19 cellular contexts compared by ENCODE assay signal in genomic region chr6:113684382-113684901, GRCh38.
A peak's percentile ranks its signal among the peaks of the same experiment; 100 is the strongest.
DNase-seq lines count a peak whose midpoint lies in the region; ATAC-seq, FAIRE-seq and TF ChIP-seq lines count a peak whose summit lies in the region.
"Had no signal": no experiment of that assay in that cellular context is flagged by ENCODE, and none has a peak within 500 bp of the region (broad histone marks: within the 10 kb centered on the region; RNA-seq: fewer than 3 reads in every experiment).

No MANE protein-coding gene starts in this region.

- no peak overlapping the region for H3K4me3 Mint-ChIP-seq in Caco-2 (ENCODE audit: unreplicated experiment)
- H3K4me3 Mint-ChIP-seq: brain, type B pancreatic cell had no signal

- 22% methylated on average over 2 of the region's 2 CpGs for WGBS in mesenchymal stem cell

- H3K23ac ChIP-seq in mesenchymal stem cell (ENCODE audit: low read length in 2 of 2) = no peak overlapping the region

- FAIRE-seq in GM12891 (lab: Jason Lieb, UNC) (peak; percentile 83), bronchial epithelial cell (lab: Jason Lieb, UNC) (no peak)

- POLR2A ChIA-PET in A673 (lab: Charles Lee; ENCODE audit: low non-redundant PET) = no interaction called here
- POLR2A ChIA-PET in Caco-2 (lab: Charles Lee) = no interaction called here

- no peaks in the 10 kb centered on the region for H3K36me3 Mint-ChIP-seq in Caco-2 (ENCODE audit: insufficient read depth, unreplicated experiment)
- H3K36me3 Mint-ChIP-seq: brain, type B pancreatic cell had no signal

- TF ChIP-seq POLR2A in GM12891 (IDR thresholded peaks at IDR 0.05; ENCODE audit: low read depth, low read length) = peak; percentile 74; the same call in 1 of the 2 replicates

- H3K18ac ChIP-seq in mesenchymal stem cell (ENCODE audit: low read depth in 1 of 2, low read length in 2 of 2) = no peak overlapping the region

- no peak overlapping the region for H3K27ac Mint-ChIP-seq in Caco-2 (ENCODE audit: unreplicated experiment)
- H3K27ac Mint-ChIP-seq: brain, type B pancreatic cell had no signal

- CTCF ChIA-PET in A673 (lab: Charles Lee) (no interaction called here), Caco-2 (lab: Charles Lee) (interaction anchor here (1.1 to 1.2 kb wide), 2 partner anchors 15 to 175 kb away, joined by 3 read pairs; no protein-coding TSS in a partner anchor)

- DNase-seq in GM12891 (ENCODE audit: insufficient read length, low spot score) (no peak), OCI-M1 (lab: John Stamatoyannopoulos, UW) (peak; percentile 12), bronchial epithelial cell (ENCODE audit: low read depth) (peak; percentile 96), mesenchymal stem cell (peak; percentile 36), A673 (ENCODE audit: low spot score) (no peak), Caco-2 (no peak), ACHN (no peak)
- DNase-seq: DMS79; KBM-7; NCI-H146; NCI-H446; stimulated activated CD4-positive, alpha-beta T cell treated with anti-CD3 and anti-CD28 coated beads, Interleukin-4, amount 100 ng/mL, for 24 hours; T-helper 1 cell had no signal

- H3K36me3 ChIP-seq in bronchial epithelial cell (ENCODE audit: control insufficient read depth, insufficient read depth, low read length) (no peaks in the 10 kb centered on the region), mesenchymal stem cell (ENCODE audit: control insufficient read depth in 1 of 2, insufficient read depth in 2 of 2, low read depth in 1 of 2, low read length in 2 of 2) (no peaks in the 10 kb centered on the region), A673 (ENCODE audit: insufficient read depth, low read length, poor library complexity, severe bottlenecking) (no peaks in the 10 kb centered on the region), Caco-2 (ENCODE audit: control insufficient read depth, insufficient read depth, low read length) (no peaks in the 10 kb centered on the region)
- H3K36me3 ChIP-seq: neutrophil had no signal

- H3K79me1 ChIP-seq in mesenchymal stem cell (replicated peaks; ENCODE audit: low read length, poor library complexity, severe bottlenecking) = no peaks in the 10 kb centered on the region

- no peak overlapping the region for H2AFZ ChIP-seq in mesenchymal stem cell (ENCODE audit: low read depth, low read length)

- H3K9me3 ChIP-seq in mesenchymal stem cell (ENCODE audit: control insufficient read depth, low read length) (no peaks in the 10 kb centered on the region), A673 (ENCODE audit: low read depth, low read length, poor library complexity, severe bottlenecking) (no peaks in the 10 kb centered on the region), Caco-2 (no peaks in the 10 kb centered on the region)
- H3K9me3 ChIP-seq: neutrophil had no signal

- BruUV-seq in A673 (replicated peaks; lab: Mats Ljungman, UMichigan) (no TSS peak), Caco-2 (replicated peaks; lab: Mats Ljungman, UMichigan) (no TSS peak)

- no peak for ATAC-seq in GM19328 (IDR thresholded peaks at IDR 0.05; ENCODE audit: unreplicated experiment)
- ATAC-seq: activated CD4-positive, CD25-positive, alpha-beta regulatory T cell treated with anti-CD3 and anti-CD28 coated beads, Interleukin-2, amount 50 U/mL, for 24 hours; sciatic nerve had no signal

- no peak overlapping the region for H3K14ac ChIP-seq in mesenchymal stem cell (ENCODE audit: low read length in 2 of 2)

- H2BK12ac ChIP-seq in mesenchymal stem cell (ENCODE audit: low read length in 2 of 2) = no peak overlapping the region

- no peaks in the 10 kb centered on the region for H3K27me3 ChIP-seq in bronchial epithelial cell (ENCODE audit: control insufficient read depth, insufficient read depth, low read length)
- no peaks in the 10 kb centered on the region for H3K27me3 ChIP-seq in mesenchymal stem cell (ENCODE audit: control insufficient read depth in 1 of 2, insufficient read depth in 1 of 2, low read length in 2 of 2)
- no peaks in the 10 kb centered on the region for H3K27me3 ChIP-seq in A673 (replicated peaks; ENCODE audit: insufficient read depth, low read depth, low read length, poor library complexity)
- H3K27me3 ChIP-seq in Caco-2 (replicated peaks; ENCODE audit: control insufficient read depth, insufficient read depth, low read length) = no peaks in the 10 kb centered on the region
- H3K27me3 ChIP-seq: neutrophil had no signal

- no peak overlapping the region for H2BK15ac ChIP-seq in mesenchymal stem cell (ENCODE audit: low read depth, poor library complexity, severe bottlenecking)

- H3K4me3 ChIP-seq in bronchial epithelial cell (ENCODE audit: low read depth, low read length) (no peak overlapping the region), mesenchymal stem cell (ENCODE audit: insufficient read depth in 1 of 2, low read depth in 1 of 2, low read length in 2 of 2) (no peak overlapping the region), A673 (ENCODE audit: low read depth, low read length, poor library complexity, severe bottlenecking) (no peak overlapping the region), Caco-2 (ENCODE audit: low read depth, low read length) (no peak overlapping the region)

- no peaks in the 10 kb centered on the region for H3K4me1 ChIP-seq in mesenchymal stem cell (ENCODE audit: control insufficient read depth, insufficient read depth, low read depth, low read length)
- no peaks in the 10 kb centered on the region for H3K4me1 ChIP-seq in A673 (ENCODE audit: insufficient read depth, low read length, poor library complexity, severe bottlenecking)
- H3K4me1 ChIP-seq in Caco-2 = peaks cover 18% of the 10 kb centered on the region

- H3K27me3 Mint-ChIP-seq in Caco-2 (ENCODE audit: insufficient read depth, unreplicated experiment) = no peaks in the 10 kb centered on the region
- H3K27me3 Mint-ChIP-seq: brain, type B pancreatic cell had no signal

- no peak overlapping the region for H3K27ac ChIP-seq in mesenchymal stem cell (ENCODE audit: low read length, poor library complexity, severe bottlenecking)
- no peak overlapping the region for H3K27ac ChIP-seq in A673 (ENCODE audit: low read depth, low read length, poor library complexity, severe bottlenecking)
- H3K27ac ChIP-seq: neutrophil had no signal

- intact Hi-C loops in A673 (cut with micrococcal nuclease; ENCODE audit: unreplicated experiment) = no loop called here
- intact Hi-C loops in Caco-2 (cut with micrococcal nuclease; ENCODE audit: unreplicated experiment) = no loop called here

- H4K8ac ChIP-seq in mesenchymal stem cell (ENCODE audit: low read length) = no peak overlapping the region

- H2BK5ac ChIP-seq in mesenchymal stem cell (ENCODE audit: low read depth, low read length, poor library complexity, severe bottlenecking) = no peak overlapping the region

- H3K4me2 ChIP-seq in mesenchymal stem cell (ENCODE audit: low read length, poor library complexity, severe bottlenecking) = no peak overlapping the region

- no peak overlapping the region for H2BK120ac ChIP-seq in mesenchymal stem cell (ENCODE audit: low read depth, low read length)

- H3K4ac ChIP-seq in mesenchymal stem cell (ENCODE audit: low read depth in 1 of 2, low read length in 2 of 2) = no peak overlapping the region

- H4K91ac ChIP-seq in mesenchymal stem cell (ENCODE audit: low read length) = no peak overlapping the region

- in situ Hi-C loops in ACHN (cut with HindIII; ENCODE audit: low pct_ligation_motif_present, low pct_unique_long_range_greater_than_20kb, low sequenced_read_pairs) = no loop called here

- no peak overlapping the region for H2AK5ac ChIP-seq in mesenchymal stem cell (ENCODE audit: low read length, severe bottlenecking)

- H3K9ac ChIP-seq in mesenchymal stem cell (ENCODE audit: low read length) = no peak overlapping the region

- no peaks in the 10 kb centered on the region for H3K9me3 Mint-ChIP-seq in Caco-2 (ENCODE audit: unreplicated experiment)
- H3K9me3 Mint-ChIP-seq: brain, type B pancreatic cell had no signal

- TF ChIP-seq CTCF in bronchial epithelial cell (IDR thresholded peaks at IDR 0.05; ENCODE audit: insufficient read depth, low read length, severe bottlenecking) = no peak
- no peak for TF ChIP-seq CTCF in A673 (conservative IDR thresholded peaks at IDR 0.05; ENCODE audit: low read depth, low read length)
- no peak for TF ChIP-seq CTCF in Caco-2 (IDR thresholded peaks at IDR 0.05; ENCODE audit: insufficient read depth in 1 of 2, low read depth in 1 of 2, low read length in 1 of 2, severe bottlenecking in 1 of 2, unreplicated experiment in 1 of 2)

- H3K4me1 Mint-ChIP-seq in Caco-2 (ENCODE audit: low read depth, unreplicated experiment) = peaks cover 32% of the 10 kb centered on the region

TF ChIP-seq in GM12891, 5 proteins besides CTCF, POLR2A, EP300 and RAD21:
- TF ChIP-seq POU2F2 (IDR thresholded peaks at IDR 0.05; ENCODE audit: low read depth, low read length) (peak; percentile 13; the same call in 1 of the 2 replicates), POLR2AphosphoS5 (IDR thresholded peaks at IDR 0.05; ENCODE audit: low read depth, low read length) (peak; percentile 74), SPI1 (IDR thresholded peaks at IDR 0.05; ENCODE audit: low read depth, low read length) (no peak)

Comparison
In these comparisons a context has a peak if more than half of its experiments do, and no peak if none do; other contexts are left out.
1. DNase-seq: peak in OCI-M1 (single experiment), bronchial epithelial cell (single experiment) and mesenchymal stem cell (single experiment); none in GM12891 (single experiment), A673 (single experiment), Caco-2 (0 of 2) and ACHN (single experiment).